ENCODE assay signal across 21 cellular contexts in genomic region chr16:79439866-79440265, GRCh38.
DNase-seq lines count a peak whose midpoint lies in the region; ATAC-seq and TF ChIP-seq lines count a peak whose summit lies in the region.
"Had no signal": no experiment of that assay in that cellular context is flagged by ENCODE, and none has a peak within 500 bp of the region (broad histone marks: within the 10 kb centered on the region; RNA-seq: fewer than 3 reads in every experiment).

No MANE protein-coding gene starts in this region.

- H4K5ac ChIP-seq in mesendoderm (ENCODE audit: low read length), result no peak overlapping the region

- no peaks in the 10 kb centered on the region for H3K9me3 Mint-ChIP-seq in dendritic cell treated with granulocyte-macrophage colony-stimulating factor and Interleukin-4, amounts not matched to agents 40 ng/mL and 50 ng/mL, for 4 days
- H3K9me3 Mint-ChIP-seq in stimulated activated effector memory CD8-positive, alpha-beta T cell treated with anti-CD3 and anti-CD28 coated beads, Interleukin-12 subunit alpha, Interleukin-12 subunit beta, amount 100 ng/mL, for 72 hours, result no peaks in the 10 kb centered on the region
- H3K9me3 Mint-ChIP-seq: CD4-positive, alpha-beta memory T cell had no signal

- no peak overlapping the region for H4K91ac ChIP-seq in mesenchymal stem cell (ENCODE audit: low read length)

- peaks cover 8% of the 10 kb centered on the region for H3K4me1 ChIP-seq in right cardiac atrium (ENCODE audit: control insufficient read depth, insufficient read depth, low read length)
- H3K4me1 ChIP-seq in mesenchymal stem cell (ENCODE audit: control insufficient read depth, insufficient read depth, low read depth, low read length), result peaks cover 17% of the 10 kb centered on the region
- H3K4me1 ChIP-seq in mesendoderm (ENCODE audit: control insufficient read depth, low read depth, low read length), result no peaks in the 10 kb centered on the region
- H3K4me1 ChIP-seq in thyroid gland, result no peaks in the 10 kb centered on the region
- H3K4me1 ChIP-seq: BE2C, SJCRH30 had no signal

- H3K9me3 ChIP-seq in right cardiac atrium (ENCODE audit: control insufficient read depth, low read length), result no peaks in the 10 kb centered on the region
- no peaks in the 10 kb centered on the region for H3K9me3 ChIP-seq in mesenchymal stem cell (ENCODE audit: control insufficient read depth, low read length)
- no peaks in the 10 kb centered on the region for H3K9me3 ChIP-seq in thyroid gland
- H3K9me3 ChIP-seq: BE2C, SJCRH30 had no signal

- ATAC-seq in left ventricle myocardium superior (peak; percentile 37), right cardiac atrium (no peak)
- ATAC-seq in stimulated activated effector memory CD8-positive, alpha-beta T cell treated with anti-CD3 and anti-CD28 coated beads, Interleukin-12 subunit alpha, Interleukin-12 subunit beta, amount 100 ng/mL, for 72 hours, result no peak
- ATAC-seq: GM12878 had no signal

- no peak for TF ChIP-seq CTCF in thyroid gland (IDR thresholded peaks at IDR 0.05)

- H2BK12ac ChIP-seq in mesenchymal stem cell (ENCODE audit: low read length in 2 of 2), result no peak overlapping the region

- H3K23ac ChIP-seq in mesenchymal stem cell (ENCODE audit: low read length in 2 of 2) (no peak overlapping the region), mesendoderm (ENCODE audit: low read length) (no peak overlapping the region)

- H3K27me3 ChIP-seq in right cardiac atrium (ENCODE audit: control insufficient read depth, insufficient read depth) (no peaks in the 10 kb centered on the region), mesenchymal stem cell (ENCODE audit: control insufficient read depth in 1 of 2, insufficient read depth in 1 of 2, low read length in 2 of 2) (peaks cover 0 to 4% of the 10 kb centered on the region in 2 experiments), mesendoderm (ENCODE audit: insufficient read depth, low read length, poor library complexity) (no peaks in the 10 kb centered on the region), thyroid gland (no peaks in the 10 kb centered on the region)
- H3K27me3 ChIP-seq: BE2C, SJCRH30 had no signal

- H3K14ac ChIP-seq in mesenchymal stem cell (ENCODE audit: low read length in 2 of 2), result no peak overlapping the region

- H2BK5ac ChIP-seq in mesenchymal stem cell (ENCODE audit: low read depth, low read length, poor library complexity, severe bottlenecking) (no peak overlapping the region), mesendoderm (ENCODE audit: low read length) (no peak overlapping the region)

- no peak overlapping the region for H2AFZ ChIP-seq in mesenchymal stem cell (ENCODE audit: low read depth, low read length)
- H2AFZ ChIP-seq: PC-9 had no signal

- no peak overlapping the region for H3K4me2 ChIP-seq in mesenchymal stem cell (ENCODE audit: low read length, poor library complexity, severe bottlenecking)
- no peak overlapping the region for H3K4me2 ChIP-seq in mesendoderm (ENCODE audit: low read length)
- H3K4me2 ChIP-seq: KMS-11, PC-9 had no signal

- H3K4me1 Mint-ChIP-seq in dendritic cell treated with granulocyte-macrophage colony-stimulating factor and Interleukin-4, amounts not matched to agents 40 ng/mL and 50 ng/mL, for 4 days (ENCODE audit: low read depth), result peaks cover 65% of the 10 kb centered on the region
- no peaks in the 10 kb centered on the region for H3K4me1 Mint-ChIP-seq in stimulated activated effector memory CD8-positive, alpha-beta T cell treated with anti-CD3 and anti-CD28 coated beads, Interleukin-12 subunit alpha, Interleukin-12 subunit beta, amount 100 ng/mL, for 72 hours
- H3K4me1 Mint-ChIP-seq: CD4-positive, alpha-beta memory T cell had no signal

- H3K27me3 Mint-ChIP-seq in dendritic cell treated with granulocyte-macrophage colony-stimulating factor and Interleukin-4, amounts not matched to agents 40 ng/mL and 50 ng/mL, for 4 days, result peaks cover 19% of the 10 kb centered on the region
- H3K27me3 Mint-ChIP-seq: CD4-positive, alpha-beta memory T cell had no signal

- H3K4me3 ChIP-seq in right cardiac atrium (ENCODE audit: low read length), result no peak overlapping the region
- H3K4me3 ChIP-seq in mesenchymal stem cell (ENCODE audit: insufficient read depth in 1 of 2, low read depth in 1 of 2, low read length in 2 of 2), result no peak overlapping the region
- H3K4me3 ChIP-seq in mesendoderm (ENCODE audit: low read length), result no peak overlapping the region
- H3K4me3 ChIP-seq in thyroid gland (replicated peaks in 1 of 3), result no peak overlapping the region
- H3K4me3 ChIP-seq: GM12878, PC-9, SJCRH30 had no signal

- no peaks in the 10 kb centered on the region for H3K79me1 ChIP-seq in mesenchymal stem cell (replicated peaks; ENCODE audit: low read length, poor library complexity, severe bottlenecking)
- no peaks in the 10 kb centered on the region for H3K79me1 ChIP-seq in mesendoderm (ENCODE audit: low read length)

- H4K8ac ChIP-seq in mesenchymal stem cell (ENCODE audit: low read length), result no peak overlapping the region
- no peak overlapping the region for H4K8ac ChIP-seq in mesendoderm (ENCODE audit: low read depth, low read length)

- no peak overlapping the region for H2BK15ac ChIP-seq in mesenchymal stem cell (ENCODE audit: low read depth, poor library complexity, severe bottlenecking)
- no peak overlapping the region for H2BK15ac ChIP-seq in mesendoderm (replicated peaks; ENCODE audit: low read depth)

- DNase-seq in left ventricle myocardium superior, result no peak
- no peak for DNase-seq in right cardiac atrium
- no peak for DNase-seq in mesenchymal stem cell
- DNase-seq in stimulated activated effector memory CD8-positive, alpha-beta T cell treated with anti-CD3 and anti-CD28 coated beads, Interleukin-12 subunit alpha, Interleukin-12 subunit beta, amount 100 ng/mL, for 72 hours (ENCODE audit: low spot score in 2 of 2), result no peak
- no peak for DNase-seq in occipital lobe (lab: John Stamatoyannopoulos, UW)
- DNase-seq in mesendoderm, result no peak
- DNase-seq in thyroid gland, result no peak
- DNase-seq: BE2C; CD4-positive, alpha-beta memory T cell; DMS153; NCI-H1417; NCI-H1930; NCI-H345; NCI-H524 treated with DMSO at 0.1 percent for 48 hours; PC-9; SJCRH30 had no signal

- H3K56ac ChIP-seq in mesendoderm (ENCODE audit: low read length), result no peak overlapping the region

- H3K4ac ChIP-seq in mesenchymal stem cell (ENCODE audit: low read depth in 1 of 2, low read length in 2 of 2) (no peak overlapping the region), mesendoderm (ENCODE audit: low read depth, low read length) (no peak overlapping the region)

- H2BK120ac ChIP-seq in mesenchymal stem cell (ENCODE audit: low read depth, low read length) (no peak overlapping the region), mesendoderm (ENCODE audit: low read depth, low read length) (no peak overlapping the region)

- 93% methylated on average over 2 of the region's 2 CpGs for WGBS in right cardiac atrium
- WGBS in mesenchymal stem cell, result 100% methylated on average over 2 of the region's 2 CpGs
- no CpG with 5 or more reads among the region's 2 CpGs for WGBS in mesendoderm (ENCODE audit: extremely low coverage, insufficient coverage, low lambda C conversion rate)
- WGBS in thyroid gland, 2 donors, result 89 to 96% methylated on average over 2 of the region's 2 CpGs

- H3K79me2 ChIP-seq in mesendoderm (ENCODE audit: control insufficient read depth, insufficient read depth, low read length), result no peaks in the 10 kb centered on the region

- H3K27ac ChIP-seq in right cardiac atrium (ENCODE audit: low read length) (no peak overlapping the region), mesenchymal stem cell (ENCODE audit: low read length, poor library complexity, severe bottlenecking) (no peak overlapping the region), mesendoderm (ENCODE audit: low read depth, low read length) (no peak overlapping the region), thyroid gland (no peak overlapping the region)
- H3K27ac ChIP-seq: HL-60, KMS-11, PC-9, RWPE1, SJCRH30 had no signal

- H2AK5ac ChIP-seq in mesenchymal stem cell (ENCODE audit: low read length, severe bottlenecking), result peak overlapping the region; percentile 50
- H2AK5ac ChIP-seq in mesendoderm (ENCODE audit: low read length), result no peak overlapping the region

- H3K36me3 ChIP-seq in mesenchymal stem cell (ENCODE audit: control insufficient read depth in 1 of 2, insufficient read depth in 2 of 2, low read depth in 1 of 2, low read length in 2 of 2) (no peaks in the 10 kb centered on the region), mesendoderm (ENCODE audit: control insufficient read depth, insufficient read depth, low read length) (no peaks in the 10 kb centered on the region), thyroid gland (no peaks in the 10 kb centered on the region)
- H3K36me3 ChIP-seq: BE2C, SJCRH30 had no signal

- peak overlapping the region; percentile 50 for H3K4me3 Mint-ChIP-seq in dendritic cell treated with granulocyte-macrophage colony-stimulating factor and Interleukin-4, amounts not matched to agents 40 ng/mL and 50 ng/mL, for 4 days
- H3K4me3 Mint-ChIP-seq in stimulated activated effector memory CD8-positive, alpha-beta T cell treated with anti-CD3 and anti-CD28 coated beads, Interleukin-12 subunit alpha, Interleukin-12 subunit beta, amount 100 ng/mL, for 72 hours, result no peak overlapping the region
- H3K4me3 Mint-ChIP-seq: CD4-positive, alpha-beta memory T cell had no signal

- H3K36me3 Mint-ChIP-seq in dendritic cell treated with granulocyte-macrophage colony-stimulating factor and Interleukin-4, amounts not matched to agents 40 ng/mL and 50 ng/mL, for 4 days (ENCODE audit: low read depth), result no peaks in the 10 kb centered on the region
- no peaks in the 10 kb centered on the region for H3K36me3 Mint-ChIP-seq in stimulated activated effector memory CD8-positive, alpha-beta T cell treated with anti-CD3 and anti-CD28 coated beads, Interleukin-12 subunit alpha, Interleukin-12 subunit beta, amount 100 ng/mL, for 72 hours
- H3K36me3 Mint-ChIP-seq: CD4-positive, alpha-beta memory T cell had no signal

- H3K18ac ChIP-seq in mesenchymal stem cell (ENCODE audit: low read depth in 1 of 2, low read length in 2 of 2) (no peak overlapping the region), mesendoderm (ENCODE audit: low read length) (no peak overlapping the region)

- H3K27ac Mint-ChIP-seq in dendritic cell treated with granulocyte-macrophage colony-stimulating factor and Interleukin-4, amounts not matched to agents 40 ng/mL and 50 ng/mL, for 4 days, result peak overlapping the region; percentile 82
- H3K27ac Mint-ChIP-seq in stimulated activated effector memory CD8-positive, alpha-beta T cell treated with anti-CD3 and anti-CD28 coated beads, Interleukin-12 subunit alpha, Interleukin-12 subunit beta, amount 100 ng/mL, for 72 hours, result peak overlapping the region; percentile 20

- H3K9ac ChIP-seq in mesenchymal stem cell (ENCODE audit: low read length), result no peak overlapping the region
- no peak overlapping the region for H3K9ac ChIP-seq in mesendoderm (ENCODE audit: low read length)
- H3K9ac ChIP-seq: KMS-11 had no signal

- no peak for TF ChIP-seq POLR2A in thyroid gland (IDR thresholded peaks at IDR 0.05)

- intact Hi-C loops in left ventricle myocardium superior (cut with micrococcal nuclease), result no loop called here
- intact Hi-C loops in right cardiac atrium (cut with DNase I), result no loop called here
- intact Hi-C loops in dendritic cell treated with granulocyte-macrophage colony-stimulating factor and Interleukin-4, amounts not matched to agents 40 ng/mL and 50 ng/mL, for 4 days (cut with micrococcal nuclease), result loop anchor here (10.0 kb wide), 2 partner anchors 115 to 345 kb away; no protein-coding TSS in a partner anchor
- intact Hi-C loops in thyroid gland (cut with DNase I), result no loop called here
